8 cellular contexts compared by ENCODE assay signal in the genomic region with DNA sequence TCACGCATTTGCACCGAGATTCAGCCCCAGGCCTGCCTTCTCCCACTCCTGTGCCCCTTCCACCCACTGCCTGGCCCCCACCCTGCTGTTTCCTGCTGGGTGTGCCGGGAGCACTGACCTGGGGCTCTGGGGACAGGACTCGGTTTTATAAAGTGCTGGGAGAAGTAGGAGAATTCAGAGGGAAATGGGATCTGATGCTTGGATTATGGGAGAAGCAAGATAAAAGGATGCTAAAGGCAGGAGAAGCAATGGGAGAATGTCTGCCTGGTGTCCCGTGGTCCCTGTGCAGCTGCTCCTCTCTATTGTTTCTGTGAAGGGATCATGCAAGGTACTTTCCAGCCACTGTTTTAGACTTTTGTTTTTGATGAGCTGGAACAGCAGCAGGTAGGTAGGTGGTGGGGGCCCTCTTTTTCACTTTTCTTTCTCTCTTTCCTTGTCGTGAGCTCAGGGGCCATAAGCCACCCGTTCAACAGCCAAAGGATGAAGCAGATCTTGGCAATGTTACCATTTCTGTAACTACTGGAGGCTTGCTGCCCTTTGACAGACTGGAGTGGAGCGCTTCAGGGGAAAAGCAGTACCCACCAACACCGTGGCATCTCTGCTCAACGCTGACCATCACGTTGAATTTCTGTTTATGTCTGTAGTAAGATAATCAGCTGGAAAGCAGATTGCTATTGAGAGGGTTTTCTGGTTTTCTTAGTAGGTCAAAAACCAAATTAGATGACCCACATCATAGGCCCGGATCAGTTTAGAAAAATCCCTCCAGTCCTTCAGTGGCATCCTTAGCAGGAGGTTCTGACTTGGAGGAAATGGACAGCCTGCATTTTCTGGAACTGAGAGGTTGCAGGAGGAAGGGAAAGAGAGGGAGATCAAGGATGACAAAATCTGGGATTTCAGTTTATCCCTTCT.
DNase-seq lines count a peak whose midpoint lies in the region; ATAC-seq and TF ChIP-seq lines count a peak whose summit lies in the region.

No MANE protein-coding gene starts in this region.

- POLR2A ChIA-PET in CD4-positive, alpha-beta T cell (lab: Charles Lee): interaction anchor here (0.5 to 1.8 kb wide), 5 partner anchors 13 to 368 kb away, joined by 3 to 5 read pairs (median 4); a partner anchor contains a TSS

- H3K4me1 Mint-ChIP-seq in CD4-positive, alpha-beta T cell (ENCODE audit: low read depth): peaks cover 31% of the 10 kb centered on the region

- intact Hi-C loops in CD4-positive, alpha-beta T cell (cut with DNase I, micrococcal nuclease): no loop called here
- intact Hi-C loops in gastrocnemius medialis (cut with DNase I; ENCODE audit: low total_unique reads): no loop called here

- no peak for ATAC-seq in CD4-positive, alpha-beta T cell (ENCODE audit: poor library complexity)
- ATAC-seq in HG03378 (IDR thresholded peaks at IDR 0.05; ENCODE audit: unreplicated experiment) (peak; percentile 28), gastrocnemius medialis (no peak), GM19397 (IDR thresholded peaks at IDR 0.05; ENCODE audit: unreplicated experiment) (no peak)

- H3K27me3 Mint-ChIP-seq in CD4-positive, alpha-beta T cell: no peaks in the 10 kb centered on the region

- no peaks in the 10 kb centered on the region for H3K36me3 ChIP-seq in gastrocnemius medialis

- peak; percentile 13 for TF ChIP-seq POLR2A in GM19099 (IDR thresholded peaks at IDR 0.05; ENCODE audit: extremely low read depth, insufficient read length, low read depth)
- no peak for TF ChIP-seq POLR2A in gastrocnemius medialis (IDR thresholded peaks at IDR 0.05)

- in situ Hi-C loops in gastrocnemius medialis (cut with MboI; ENCODE audit: low sequenced_read_pairs in 4 of 4): loop anchor here in 1 of 4 donors (10.0 kb wide), 1 partner anchor 253 kb away; no protein-coding TSS in a partner anchor

- no peaks in the 10 kb centered on the region for H3K9me3 ChIP-seq in CD4-positive, alpha-beta T cell (ENCODE audit: control insufficient read depth, low read length)
- H3K9me3 ChIP-seq in gastrocnemius medialis: no peaks in the 10 kb centered on the region

- peaks cover 3% of the 10 kb centered on the region in 2 donors for H3K4me1 ChIP-seq in gastrocnemius medialis

- H3K4me3 Mint-ChIP-seq in CD4-positive, alpha-beta T cell: no peak overlapping the region

- H3K4me3 ChIP-seq in gastrocnemius medialis: no peak overlapping the region

- DNase-seq in CD4-positive, alpha-beta T cell: no peak
- DNase-seq in HCEC 1CT (no peak), gastrocnemius medialis (no peak), dermis blood vessel endothelial cell (no peak)

- peak overlapping the region; percentile 35 for H3K27ac Mint-ChIP-seq in CD4-positive, alpha-beta T cell

- H3K36me3 Mint-ChIP-seq in CD4-positive, alpha-beta T cell (ENCODE audit: low read depth): no peaks in the 10 kb centered on the region

- CTCF ChIA-PET in CD4-positive, alpha-beta T cell (lab: Charles Lee): interaction anchor here (1.5 kb wide), 1 partner anchor 17 kb away, joined by 5 read pairs; no protein-coding TSS in a partner anchor

- H3K27me3 ChIP-seq in CD4-positive, alpha-beta T cell (ENCODE audit: control insufficient read depth, insufficient read depth, low read length): no peaks in the 10 kb centered on the region
- H3K27me3 ChIP-seq in gastrocnemius medialis: no peaks in the 10 kb centered on the region

- TF ChIP-seq CTCF in CD4-positive, alpha-beta T cell (IDR thresholded peaks at IDR 0.05): no peak
- no peak for TF ChIP-seq CTCF in gastrocnemius medialis (IDR thresholded peaks at IDR 0.05 in 4 of 5, conservative IDR thresholded peaks at IDR 0.05 in 1 of 5)

- no peak overlapping the region for H3K27ac ChIP-seq in CD4-positive, alpha-beta T cell (ENCODE audit: low read depth, low read length)
- peak overlapping the region; percentile 49 for H3K27ac ChIP-seq in cingulate gyrus (ENCODE audit: low read depth, low read length)
- no peak overlapping the region for H3K27ac ChIP-seq in gastrocnemius medialis

- peaks cover 3% of the 10 kb centered on the region for H3K9me3 Mint-ChIP-seq in CD4-positive, alpha-beta T cell
